Comparison of ENCODE assay signal across 1 cellular context in the genomic region with DNA sequence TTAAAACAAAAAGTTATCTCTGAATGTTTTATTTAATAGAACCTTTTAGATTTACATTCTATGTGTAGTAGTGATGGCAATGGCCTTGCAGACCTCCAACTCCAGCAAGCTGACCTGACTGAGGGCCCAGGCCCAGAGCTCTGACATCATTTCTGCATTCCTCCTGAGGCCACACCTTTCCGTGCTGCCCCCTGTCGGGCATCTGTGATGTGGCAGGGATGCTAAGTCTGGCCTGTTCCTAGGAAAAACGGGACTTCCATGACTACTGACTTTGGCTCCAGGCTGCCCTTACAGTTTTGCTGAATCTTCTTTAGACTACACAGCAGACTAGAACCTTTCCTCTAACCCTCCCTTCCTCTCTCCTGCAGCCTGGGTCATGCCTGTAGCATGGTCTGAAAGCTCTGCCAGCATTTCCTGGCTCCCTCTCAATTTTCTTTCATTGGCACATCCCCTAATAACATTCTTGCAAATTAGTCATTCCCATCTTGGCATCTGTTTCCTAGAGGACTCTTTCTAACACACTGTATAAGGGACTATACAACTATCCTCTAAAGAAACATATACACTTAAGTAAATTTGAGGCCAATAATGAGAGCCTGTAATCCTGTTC.
TF ChIP-seq lines count a peak whose summit lies in the region.

No MANE protein-coding gene starts in this region.

TF ChIP-seq in A549, 52 proteins besides CTCF, POLR2A, EP300 and RAD21 (continued from another document):
- no peak for TF ChIP-seq REST (IDR thresholded peaks at IDR 0.05)
- TF ChIP-seq ATOH8 (CRISPR knock-in tag; IDR thresholded peaks at IDR 0.05; ENCODE audit: low read depth): no peak
- TF ChIP-seq RCOR1 (IDR thresholded peaks at IDR 0.05; ENCODE audit: low read depth, low read length): no peak
- no peak for TF ChIP-seq HEYL (CRISPR knock-in tag; IDR thresholded peaks at IDR 0.05)
- TF ChIP-seq FOSL2 (IDR thresholded peaks at IDR 0.05): no peak
- TF ChIP-seq FOSL2 (CRISPR knock-in tag; IDR thresholded peaks at IDR 0.05): no peak
- TF ChIP-seq KDM1A (IDR thresholded peaks at IDR 0.05; ENCODE audit: low read depth): no peak
